In the genomic region with DNA sequence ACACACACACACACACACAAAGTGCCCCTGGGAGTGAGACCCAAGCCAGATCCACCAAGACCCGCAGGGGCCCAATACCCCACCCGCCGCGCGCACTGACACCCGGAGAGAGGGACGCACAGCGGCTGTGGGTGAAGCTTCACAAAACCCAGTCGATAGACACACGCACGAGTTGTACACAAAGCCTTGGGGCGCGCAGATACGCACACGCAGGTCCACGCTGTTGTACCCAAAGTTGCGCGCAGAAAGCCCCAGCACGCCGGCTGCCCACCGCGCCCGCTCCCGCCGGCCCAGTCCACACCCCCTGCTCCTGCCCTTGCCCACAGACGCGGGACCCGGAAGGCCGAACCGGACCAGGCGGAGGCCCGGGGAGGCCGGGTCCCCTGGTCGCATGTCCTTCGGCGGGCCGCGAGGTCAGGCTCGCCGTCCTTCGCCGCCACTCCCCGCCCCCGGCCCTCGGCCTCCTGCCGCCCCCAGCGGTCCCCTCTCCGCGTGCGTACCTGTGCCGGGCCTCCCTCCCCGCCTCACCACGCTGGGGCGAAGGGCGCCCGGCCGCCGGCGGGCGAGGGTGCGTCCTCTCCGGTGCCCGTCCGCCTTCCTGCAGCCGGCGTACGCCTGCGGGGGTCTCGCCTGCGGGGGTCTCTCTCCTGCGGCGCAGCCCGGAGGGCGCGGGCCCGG, we compare ENCODE assay signal across 9 cellular contexts. TPM values are rescaled to one million over a fixed set of nuclear protein-coding genes. Genes with fewer than 3 reads are reported as not detected.
DNase-seq lines count a peak whose midpoint lies in the region; ATAC-seq and TF ChIP-seq lines count a peak whose summit lies in the region.
"Had no signal": no experiment of that assay in that cellular context is flagged by ENCODE, and none has a peak within 500 bp of the region (broad histone marks: within the 10 kb centered on the region; RNA-seq: fewer than 3 reads in every experiment).

A gene (minus strand): TSS at position 344 of the 678 bp plus-strand sequence. CDS start 1,180 bp downstream, outside the sequence.

- no peak for TF ChIP-seq POLR2A in stomach (IDR thresholded peaks at IDR 0.05)

- no peaks in the 10 kb centered on the region for H3K36me3 ChIP-seq in iPS DF 6.9 (ENCODE audit: control insufficient read depth, insufficient read depth, low read length)
- H3K36me3 ChIP-seq in stomach, result peaks cover 0 to 10% (median 3%) of the 10 kb centered on the region in 4 donors

- no peak for TF ChIP-seq CTCF in stomach (IDR thresholded peaks at IDR 0.05)

- H3K36me3 Mint-ChIP-seq in activated T-cell treated with anti-CD3 and anti-CD28 coated beads, Interleukin-2, amount 50 U/mL, for 4 hours (ENCODE audit: insufficient read depth), result no peaks in the 10 kb centered on the region

- no peak for TF ChIP-seq EP300 in stomach (IDR thresholded peaks at IDR 0.05)

- H3K4me3 ChIP-seq in iPS DF 6.9 (ENCODE audit: low read length), result peak within 1 kb of the TSS; percentile 65
- H3K4me3 ChIP-seq in stomach, result peak within 1 kb of the TSS; percentile 47 to 73 (median 55)

- peaks cover 11% of the 10 kb centered on the region for H3K27me3 ChIP-seq in iPS DF 6.9 (ENCODE audit: control insufficient read depth, insufficient read depth, low read length)
- peaks cover 6 to 46% (median 25%) of the 10 kb centered on the region in 3 donors for H3K27me3 ChIP-seq in stomach

- no peaks in the 10 kb centered on the region for H3K9me3 Mint-ChIP-seq in activated T-cell treated with anti-CD3 and anti-CD28 coated beads, Interleukin-2, amount 50 U/mL, for 4 hours

- H3K27me3 Mint-ChIP-seq in activated T-cell treated with anti-CD3 and anti-CD28 coated beads, Interleukin-2, amount 50 U/mL, for 4 hours (ENCODE audit: low read depth), result peaks cover 27% of the 10 kb centered on the region

- peaks cover 5% of the 10 kb centered on the region for H3K4me1 ChIP-seq in iPS DF 6.9 (ENCODE audit: control insufficient read depth, insufficient read depth, low read length)
- H3K4me1 ChIP-seq in stomach, result peaks cover 12 to 28% (median 21%) of the 10 kb centered on the region in 4 donors

- no peaks in the 10 kb centered on the region for H3K9me3 ChIP-seq in iPS DF 6.9 (ENCODE audit: control insufficient read depth, insufficient read depth, low read length)
- no peaks in the 10 kb centered on the region for H3K9me3 ChIP-seq in stomach

- intact Hi-C loops in stomach (cut with DNase I; ENCODE audit: low total_unique reads), result no loop called here

- ATAC-seq in activated T-cell treated with anti-CD3 and anti-CD28 coated beads, Interleukin-2, amount 50 U/mL, for 4 hours, result peak; percentile 29 to 52

- WGBS in iPS DF 6.9 (ENCODE audit: insufficient coverage, insufficient read length), result no CpG with 5 or more reads among the region's 76 CpGs
- WGBS in stomach, 5 donors, result 0 to 4% (median 1%) methylated on average over 15 to 76 of the region's 76 CpGs

- H3K4me1 Mint-ChIP-seq in activated T-cell treated with anti-CD3 and anti-CD28 coated beads, Interleukin-2, amount 50 U/mL, for 4 hours (ENCODE audit: low read depth), result peaks cover 8% of the 10 kb centered on the region

- DNase-seq in NCI-H748 (lab: John Stamatoyannopoulos, UW; ENCODE audit: unreplicated experiment), result peak; percentile 67
- no peak for DNase-seq in NCI-H748 treated with DMSO at 0.1 percent for 48 hours (lab: John Stamatoyannopoulos, UW)
- no peak for DNase-seq in activated T-cell treated with anti-CD3 and anti-CD28 coated beads, Interleukin-2, amount 50 U/mL, for 4 hours
- DNase-seq in iPS DF 6.9 (ENCODE audit: low read depth, low spot score), result no peak
- DNase-seq in stomach, result no peak
- DNase-seq in pons (ENCODE audit: low spot score), result no peak
- DNase-seq in NCI-H2107 (lab: John Stamatoyannopoulos, UW), result no peak
- DNase-seq in AG08395 (ENCODE audit: low spot score), result no peak

- H3K4me3 Mint-ChIP-seq in activated T-cell treated with anti-CD3 and anti-CD28 coated beads, Interleukin-2, amount 50 U/mL, for 4 hours, result peak within 1 kb of the TSS; percentile 72

- H3K27ac ChIP-seq in iPS DF 6.9 (ENCODE audit: low read length), result no peak within 1 kb of the TSS
- peak within 1 kb of the TSS in 1 of 5 donors; percentile 49 for H3K27ac ChIP-seq in stomach

RNA-seq across cellular contexts. Expression of the gene that starts here (rescaled TPM):
- total RNA-seq in activated T-cell treated with anti-CD3 and anti-CD28 coated beads, Interleukin-2, amount 50 U/mL, for 4 hours, result not detected
- 10 to 100 TPM in 1 of 5 donors, under 1 TPM in 2, not detected in 2; 0.45 to 72.9 (median 0.73) TPM for total RNA-seq in stomach
- 1 to 10 TPM; 1.9 to 3.2 (median 2.6) TPM for polyA plus RNA-seq in stomach
- total RNA-seq: RPMI7951 had no signal

Comparison
In these comparisons a context has a peak if more than half of its experiments do, and no peak if none do; other contexts are left out.
1. Peak in ATAC-seq in activated T-cell treated with anti-CD3 and anti-CD28 coated beads, Interleukin-2, amount 50 U/mL, for 4 hours; RNA of the gene not detected or under 1 TPM.